Comparison of ENCODE assay signal across 14 cellular contexts in the genomic region with DNA sequence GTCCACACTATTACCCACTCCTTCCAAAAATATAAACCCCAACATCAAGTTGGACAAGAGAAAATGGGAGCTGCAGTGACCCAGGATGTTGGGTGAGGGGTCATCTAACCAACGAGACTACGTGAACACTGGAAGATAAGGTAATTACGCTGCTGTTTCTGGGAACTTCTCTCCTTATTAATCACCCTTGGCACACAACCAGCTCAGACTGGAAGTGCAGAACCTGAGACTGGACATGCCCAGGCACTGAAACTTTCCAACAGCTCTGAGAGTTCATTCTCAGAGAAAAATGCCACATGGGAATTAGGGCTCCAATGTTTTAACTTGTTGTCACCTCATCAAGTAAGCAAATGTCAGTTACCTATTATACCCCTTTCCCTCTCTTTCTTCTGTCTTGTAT.
DNase-seq lines count a peak whose midpoint lies in the region; ATAC-seq and TF ChIP-seq lines count a peak whose summit lies in the region.
"Had no signal": no experiment of that assay in that cellular context is flagged by ENCODE, and none has a peak within 500 bp of the region (broad histone marks: within the 10 kb centered on the region; RNA-seq: fewer than 3 reads in every experiment).

No MANE protein-coding gene starts in this region.

- H3K4me3 ChIP-seq in osteoblast (ENCODE audit: insufficient read depth, low read length) (no peak overlapping the region), thyroid gland (replicated peaks in 1 of 3) (no peak overlapping the region)
- H3K4me3 ChIP-seq: PC-9, suprapubic skin had no signal

- no peaks in the 10 kb centered on the region for H3K79me2 ChIP-seq in osteoblast (ENCODE audit: insufficient read depth, low read length)

- intact Hi-C loops in posterior cingulate gyrus (cut with DNase I) (no loop called here), thyroid gland (cut with DNase I) (no loop called here)

- H3K4me1 ChIP-seq in osteoblast (ENCODE audit: insufficient read depth, low read length), result no peaks in the 10 kb centered on the region
- H3K4me1 ChIP-seq in thyroid gland, result no peaks in the 10 kb centered on the region
- H3K4me1 ChIP-seq: suprapubic skin had no signal

- H3K4me2 ChIP-seq in osteoblast (ENCODE audit: insufficient read depth, low read length), result no peak overlapping the region
- H3K4me2 ChIP-seq: PC-9 had no signal

- no peak for TF ChIP-seq POLR2A in thyroid gland (IDR thresholded peaks at IDR 0.05)

- H3K9me3 ChIP-seq in osteoblast (ENCODE audit: low read depth, low read length), result no peaks in the 10 kb centered on the region
- H3K9me3 ChIP-seq in thyroid gland, result no peaks in the 10 kb centered on the region
- H3K9me3 ChIP-seq: suprapubic skin had no signal

- no peak for TF ChIP-seq CTCF in osteoblast (IDR thresholded peaks at IDR 0.05; ENCODE audit: extremely low read depth, low read depth, low read length)
- no peak for TF ChIP-seq CTCF in thyroid gland (IDR thresholded peaks at IDR 0.05)

- peak overlapping the region; percentile 13 for H2AFZ ChIP-seq in osteoblast (ENCODE audit: low read length)
- H2AFZ ChIP-seq: PC-9 had no signal

- DNase-seq in H4 (ENCODE audit: low spot score) (peak; percentile 47), NCI-H69 (lab: John Stamatoyannopoulos, UW) (peak; percentile 4), dermis blood vessel endothelial cell (peak; percentile 41), osteoblast (ENCODE audit: insufficient read length, low spot score, missing footprints) (peak; percentile 57), posterior cingulate gyrus (no peak), thyroid gland (no peak)
- DNase-seq: activated CD4-positive, alpha-beta T cell treated with anti-CD3 and anti-CD28 coated beads, Interleukin-2, amount 50 U/mL, for 48 hours; KG1; naive B cell; NCI-H2029; PC-9 had no signal

- H4K20me1 ChIP-seq in osteoblast (ENCODE audit: insufficient read depth, low read length), result no peaks in the 10 kb centered on the region

- H3K36me3 ChIP-seq in osteoblast (ENCODE audit: insufficient read depth, low read length) (no peaks in the 10 kb centered on the region), thyroid gland (no peaks in the 10 kb centered on the region)
- H3K36me3 ChIP-seq: suprapubic skin had no signal

- H3K27me3 ChIP-seq in osteoblast (ENCODE audit: insufficient read depth, low read length) (no peaks in the 10 kb centered on the region), thyroid gland (no peaks in the 10 kb centered on the region)
- H3K27me3 ChIP-seq: suprapubic skin had no signal

- ATAC-seq in GM18870 (IDR thresholded peaks at IDR 0.05; ENCODE audit: unreplicated experiment) (no peak), HG03439 (IDR thresholded peaks at IDR 0.05; ENCODE audit: unreplicated experiment) (no peak)

- H3K27ac ChIP-seq in osteoblast (ENCODE audit: low read depth, low read length), result no peak overlapping the region
- no peak overlapping the region for H3K27ac ChIP-seq in thyroid gland
- H3K27ac ChIP-seq: PC-9, suprapubic skin had no signal

- WGBS in thyroid gland, 2 donors, result 63 to 75% methylated on average over 3 of the region's 3 CpGs

Comparison
In these comparisons a context has a peak if more than half of its experiments do, and no peak if none do; other contexts are left out.
1. DNase-seq: peak in H4 (single experiment), NCI-H69 (single experiment), dermis blood vessel endothelial cell (single experiment) and osteoblast (single experiment); none in posterior cingulate gyrus (0 of 10) and thyroid gland (0 of 2).